Comparison of ENCODE assay signal across 9 cellular contexts in the genomic region with DNA sequence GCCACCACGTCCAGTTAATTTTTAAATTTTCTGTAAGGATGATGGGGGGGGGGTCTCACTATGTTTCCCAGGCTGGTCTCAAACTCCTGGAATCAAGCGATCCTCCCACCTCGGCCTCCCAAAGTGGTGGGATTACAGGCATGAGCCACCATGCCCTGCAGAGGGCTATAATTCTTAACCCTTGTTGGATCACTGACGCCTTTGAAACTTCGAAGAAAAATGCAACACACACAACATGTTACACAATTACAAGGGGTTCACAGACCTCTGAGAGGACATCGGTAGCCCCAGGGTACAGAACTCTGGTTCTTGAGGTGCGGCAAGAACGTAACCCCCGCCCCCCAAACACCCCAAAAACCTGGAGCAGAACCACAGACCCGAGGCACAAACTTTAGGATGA. TPM values are rescaled to one million over a fixed set of nuclear protein-coding genes. Genes with fewer than 3 reads are reported as not detected.
A peak's percentile ranks its signal among the peaks of the same experiment; 100 is the strongest.
DNase-seq lines count a peak whose midpoint lies in the region; ATAC-seq and TF ChIP-seq lines count a peak whose summit lies in the region.
"Had no signal": no experiment of that assay in that cellular context is flagged by ENCODE, and none has a peak within 500 bp of the region (broad histone marks: within the 10 kb centered on the region; RNA-seq: fewer than 3 reads in every experiment).

No MANE protein-coding gene starts in this region.

- DNase-seq in GM12864 (ENCODE audit: low read depth) (no peak), T-helper 17 cell (no peak), fibroblast of pulmonary artery (ENCODE audit: low read depth) (no peak), OCI-M2 (lab: John Stamatoyannopoulos, UW; ENCODE audit: unreplicated experiment) (no peak), dedifferentiated amniotic fluid mesenchymal stem cell (ENCODE audit: extremely low spot score) (no peak)

- H3K27ac ChIP-seq in rectal smooth muscle tissue (ENCODE audit: low read depth, low read length), result peak overlapping the region; percentile 97

- H3K9me3 ChIP-seq in T-helper 17 cell (ENCODE audit: control insufficient read depth, low read length, poor library complexity, severe bottlenecking), result no peaks in the 10 kb centered on the region

- no peaks in the 10 kb centered on the region for H3K4me1 ChIP-seq in rectal smooth muscle tissue (ENCODE audit: control insufficient read depth, insufficient read depth, low read length)

- H3K9ac ChIP-seq in rectal smooth muscle tissue (ENCODE audit: low read length), result peak overlapping the region; percentile 72

- peaks cover 17% of the 10 kb centered on the region for H3K27me3 Mint-ChIP-seq in T-helper 17 cell

- H3K4me3 ChIP-seq in GM12864 (ENCODE audit: low read depth, low read length) (peak overlapping the region; percentile 50), fibroblast of pulmonary artery (replicated peaks; ENCODE audit: low read depth, low read length) (peak overlapping the region; percentile 55), rectal smooth muscle tissue (ENCODE audit: low read length) (peak overlapping the region; percentile 73)

- no peaks in the 10 kb centered on the region for H3K36me3 ChIP-seq in rectal smooth muscle tissue (ENCODE audit: control insufficient read depth, insufficient read depth, low read length)

- no peak overlapping the region for H3K27ac Mint-ChIP-seq in T-helper 17 cell

- peaks cover 8% of the 10 kb centered on the region for H3K4me1 Mint-ChIP-seq in T-helper 17 cell

- TF ChIP-seq CTCF in GM12864 (IDR thresholded peaks at IDR 0.05; ENCODE audit: low read depth, low read length, missing control alignments), result no peak
- no peak for TF ChIP-seq CTCF in fibroblast of pulmonary artery (IDR thresholded peaks at IDR 0.05; ENCODE audit: low read length, missing control alignments)

- peak overlapping the region; percentile 79 for H3K4me3 Mint-ChIP-seq in T-helper 17 cell

- ATAC-seq in T-helper 17 cell (no peak), GM21737 (IDR thresholded peaks at IDR 0.05; ENCODE audit: unreplicated experiment) (no peak), HG03432 (IDR thresholded peaks at IDR 0.05; ENCODE audit: unreplicated experiment) (no peak)

- no peaks in the 10 kb centered on the region for H3K36me3 Mint-ChIP-seq in T-helper 17 cell (ENCODE audit: low read depth)

- no peaks in the 10 kb centered on the region for H3K27me3 ChIP-seq in rectal smooth muscle tissue (ENCODE audit: control insufficient read depth, insufficient read depth, low read length)

RNA-seq across cellular contexts. Expression of gene LUZP1, which starts 8.4 kb away (rescaled TPM):
- total RNA-seq in T-helper 17 cell, result 10 to 100 TPM; 24.7 to 27.3 TPM

RNA-seq across cellular contexts. Expression of gene HTR1D, which starts 40.3 kb away (rescaled TPM):
- total RNA-seq in T-helper 17 cell, result not detected
- total RNA-seq: SK-MEL-5 had no signal
